20 cellular contexts compared by ENCODE assay signal in the genomic region with DNA sequence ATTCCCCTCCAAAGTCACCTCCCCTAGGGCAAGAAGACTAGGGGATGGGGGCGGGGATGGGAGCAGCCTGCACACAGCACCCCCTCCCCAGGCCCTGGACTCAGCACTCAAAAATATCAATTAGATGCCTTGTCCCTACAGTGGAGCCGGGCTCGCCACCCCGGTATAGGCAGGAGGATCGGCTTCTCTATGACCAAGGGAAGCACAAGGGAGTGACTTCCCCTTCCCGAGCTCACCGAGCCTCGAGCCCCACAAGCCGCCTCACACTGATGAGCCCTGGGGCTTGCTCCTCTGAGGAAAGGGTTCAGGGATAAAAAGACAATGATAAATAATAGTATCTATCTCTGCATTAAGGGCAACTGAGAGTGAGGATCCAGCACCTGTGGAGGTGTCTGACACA. TPM values are rescaled to one million over a fixed set of nuclear protein-coding genes. Genes with fewer than 3 reads are reported as not detected.
DNase-seq lines count a peak whose midpoint lies in the region; ATAC-seq, FAIRE-seq and TF ChIP-seq lines count a peak whose summit lies in the region.
"Had no signal": no experiment of that assay in that cellular context is flagged by ENCODE, and none has a peak within 500 bp of the region (broad histone marks: within the 10 kb centered on the region; RNA-seq: fewer than 3 reads in every experiment).

No MANE protein-coding gene starts in this region.

- no peak overlapping the region for H3K23ac ChIP-seq in neuronal stem cell (ENCODE audit: low read depth, low read length, poor library complexity)

- in situ Hi-C loops in GM12878 (cut with MboI) (no loop called here), HAP-1 (cut with MboI; ENCODE audit: low sequenced_read_pairs) (no loop called here)

- H3K27me3 ChIP-seq in BLaER1 treated with 17β-estradiol and CSF1 and Interleukin-3, amounts not matched to agents 10 nM and 100 nM = no peaks in the 10 kb centered on the region
- H3K27me3 ChIP-seq in CD8-positive, alpha-beta T cell (ENCODE audit: insufficient read depth, low read length) = no peaks in the 10 kb centered on the region
- H3K27me3 ChIP-seq in GM12878 (replicated peaks in 1 of 2; ENCODE audit: control insufficient read depth in 2 of 2, insufficient read depth in 2 of 2, low read length in 1 of 2) (no peaks in the 10 kb centered on the region), neuronal stem cell (ENCODE audit: control insufficient read depth in 3 of 3, insufficient read depth in 3 of 3, low read depth in 1 of 3, low read length in 3 of 3) (no peaks in the 10 kb centered on the region), HAP-1 (ENCODE audit: low read depth) (no peaks in the 10 kb centered on the region)
- H3K27me3 ChIP-seq: esophagus squamous epithelium, SJSA1 had no signal

- intact Hi-C loops in CD8-positive, alpha-beta T cell (cut with DNase I, micrococcal nuclease) = no loop called here
- intact Hi-C loops in GM12878 (cut with micrococcal nuclease; ENCODE audit: unreplicated experiment) = no loop called here

- WGBS in GM12878 (ENCODE audit: insufficient coverage, insufficient replicate concordance, low lambda C conversion rate, missing lambda C conversion rate) = 98% methylated on average over 9 of the region's 9 CpGs
- no CpG with 5 or more reads among the region's 9 CpGs for WGBS in neuronal stem cell (ENCODE audit: extremely low coverage in 2 of 2, insufficient read length in 2 of 2, insufficient replicate concordance in 1 of 2), 2 donors

- no peak overlapping the region for H2BK12ac ChIP-seq in neuronal stem cell (ENCODE audit: low read length)

- SMC1A ChIA-PET in GM12878 (lab: Charles Lee; ENCODE audit: uncharacterized antibody, unreplicated experiment) = interaction anchor here (0.9 to 1.8 kb wide), 4 partner anchors 9 to 25 kb away, joined by 3 to 10 read pairs (median 4); no protein-coding TSS in a partner anchor

- no TSS peak for BruUV-seq in GM12878 (replicated peaks; lab: Mats Ljungman, UMichigan)

- H3K4me1 ChIP-seq in BLaER1 treated with 17β-estradiol and CSF1 and Interleukin-3, amounts not matched to agents 10 nM and 100 nM = peaks cover 45 to 91% (median 68%) of the 10 kb centered on the region in 10 experiments
- peaks cover 66% of the 10 kb centered on the region for H3K4me1 ChIP-seq in CD8-positive, alpha-beta T cell (ENCODE audit: insufficient read depth, low read length)
- H3K4me1 ChIP-seq in GM12878 (ENCODE audit: control insufficient read depth, insufficient read depth, low read length) (peaks cover 77% of the 10 kb centered on the region), neuronal stem cell (ENCODE audit: control insufficient read depth in 2 of 2, insufficient read depth in 1 of 2, low read depth in 1 of 2, low read length in 2 of 2) (peaks cover 32 to 36% of the 10 kb centered on the region in 2 donors), HAP-1 (no peaks in the 10 kb centered on the region; the same call in 1 of the 2 replicates)

- H2AK5ac ChIP-seq in neuronal stem cell (ENCODE audit: low read depth, low read length) = no peak overlapping the region

- peaks cover 99% of the 10 kb centered on the region for H3K79me2 ChIP-seq in GM12878 (ENCODE audit: control insufficient read depth, insufficient read depth, low read length)

- H3K27me3 Mint-ChIP-seq in CD8-positive, alpha-beta T cell (ENCODE audit: low read depth) = no peaks in the 10 kb centered on the region

- peak overlapping the region; percentile 45 to 73 (median 62) for H3K4me2 ChIP-seq in BLaER1 treated with 17β-estradiol and CSF1 and Interleukin-3, amounts not matched to agents 10 nM and 100 nM
- peak overlapping the region; percentile 10; the same call in 1 of the 2 replicates for H3K4me2 ChIP-seq in GM12878 (ENCODE audit: control insufficient read depth, insufficient read depth)
- no peak overlapping the region for H3K4me2 ChIP-seq in neuronal stem cell (ENCODE audit: insufficient read depth, low read length, poor library complexity, severe bottlenecking)

- no peak overlapping the region for H3K4ac ChIP-seq in neuronal stem cell (ENCODE audit: low read length)

- no peak for TF ChIP-seq RAD21 in GM12878 (IDR thresholded peaks at IDR 0.05; ENCODE audit: insufficient read depth, low read depth, low read length)

- H2BK15ac ChIP-seq in neuronal stem cell (ENCODE audit: low read length) = no peak overlapping the region

- RAD21 ChIA-PET in GM12878 (lab: Charles Lee; ENCODE audit: unreplicated experiment) = interaction anchor here (1.3 to 1.7 kb wide), 3 partner anchors 9 to 46 kb away, joined by 4 to 5 read pairs (median 5); no protein-coding TSS in a partner anchor

- H3K14ac ChIP-seq in neuronal stem cell (ENCODE audit: low read length) = no peak overlapping the region

- H3K9ac ChIP-seq in BLaER1 treated with 17β-estradiol and CSF1 and Interleukin-3, amounts not matched to agents 10 nM and 100 nM = peak overlapping the region in 1 of 11 experiments; percentile 35; a peak in 1 of 22 replicates
- no peak overlapping the region for H3K9ac ChIP-seq in GM12878 (ENCODE audit: control insufficient read depth, insufficient read depth, low read length)
- no peak overlapping the region for H3K9ac ChIP-seq in neuronal stem cell (ENCODE audit: low read depth, low read length, poor library complexity)

- no peaks in the 10 kb centered on the region for H3K9me3 Mint-ChIP-seq in CD8-positive, alpha-beta T cell

- H3K79me1 ChIP-seq in neuronal stem cell (ENCODE audit: low read depth, low read length) = peaks cover 21% of the 10 kb centered on the region

- H3K4me3 Mint-ChIP-seq in CD8-positive, alpha-beta T cell = no peak overlapping the region

- no peak overlapping the region for H2BK120ac ChIP-seq in neuronal stem cell (ENCODE audit: low read depth, low read length)

- H3K27ac Mint-ChIP-seq in CD8-positive, alpha-beta T cell = peak overlapping the region; percentile 37

- DNase-seq in CD8-positive, alpha-beta T cell = no peak
- DNase-seq in GM12878 (ENCODE audit: low read depth, low spot score) (no peak), neuronal stem cell (ENCODE audit: low spot score) (no peak), cortex of kidney (lab: John Stamatoyannopoulos, UW) (no peak), COLO829 (ENCODE audit: low spot score) (no peak), HAP-1 (ENCODE audit: low spot score in 2 of 2) (no peak)
- DNase-seq: activated CD4-positive, CD25-positive, alpha-beta regulatory T cell; activated effector memory CD4-positive, alpha-beta T cell treated with Interleukin-2 at 50 U/mL for 16 hours; amniotic stem cell; esophagus squamous epithelium; HCEC 1CT; left ventricle myocardium inferior; NCI-H2171 treated with DMSO at 0.1 percent for 48 hours; NCI-H82; occipital lobe; T-helper 2 cell had no signal

- no peak overlapping the region for H2AFZ ChIP-seq in GM12878 (ENCODE audit: control insufficient read depth, low read depth, low read length)
- H2AFZ ChIP-seq in neuronal stem cell (ENCODE audit: low read length) = no peak overlapping the region

- H3K27ac ChIP-seq in BLaER1 treated with 17β-estradiol and CSF1 and Interleukin-3, amounts not matched to agents 10 nM and 100 nM = peak overlapping the region in 5 of 11 experiments; percentile 2 to 34 (median 21); a peak in 1 of 22 replicates
- no peak overlapping the region for H3K27ac ChIP-seq in CD8-positive, alpha-beta T cell (ENCODE audit: low read depth, low read length)
- H3K27ac ChIP-seq in GM12878 (ENCODE audit: control insufficient read depth, insufficient read depth) (peak overlapping the region; percentile 57), neuronal stem cell (replicated peaks; ENCODE audit: low read length) (no peak overlapping the region)
- H3K27ac ChIP-seq: SJSA1, thoracic aorta had no signal

- POLR2A ChIA-PET in CD8-positive, alpha-beta T cell (lab: Charles Lee) = interaction anchor here (0.6 to 1.6 kb wide), 2 partner anchors 11 to 50 kb away, joined by 3 read pairs; no protein-coding TSS in a partner anchor
- POLR2A ChIA-PET in GM12878 (lab: Charles Lee) = interaction anchor here (1.2 to 2.1 kb wide), 4 partner anchors 13 to 47 kb away, joined by 3 to 6 read pairs (median 4); no protein-coding TSS in a partner anchor

- TF ChIP-seq CTCF in CD8-positive, alpha-beta T cell (IDR thresholded peaks at IDR 0.05) = no peak
- no peak for TF ChIP-seq CTCF in GM12878 (IDR thresholded peaks at IDR 0.05 in 2 of 3, conservative IDR thresholded peaks at IDR 0.05 in 1 of 3; ENCODE audit: control insufficient read depth in 2 of 3, extremely low read depth in 1 of 3, insufficient read depth in 1 of 3, low read depth in 3 of 3, low read length in 3 of 3)

- no peak overlapping the region for H3K4me3 ChIP-seq in BLaER1 treated with 17β-estradiol and CSF1 and Interleukin-3, amounts not matched to agents 10 nM and 100 nM
- no peak overlapping the region for H3K4me3 ChIP-seq in CD8-positive, alpha-beta T cell (ENCODE audit: low read depth, low read length)
- no peak overlapping the region for H3K4me3 ChIP-seq in GM12878
- H3K4me3 ChIP-seq in neuronal stem cell (ENCODE audit: low read length in 2 of 2) = no peak overlapping the region
- H3K4me3 ChIP-seq in HAP-1 = no peak overlapping the region
- H3K4me3 ChIP-seq: esophagus squamous epithelium, left ventricle myocardium inferior, SJSA1, thoracic aorta had no signal

- no peak overlapping the region for H4K91ac ChIP-seq in neuronal stem cell (ENCODE audit: low read depth, low read length, poor library complexity)

- no peak for TF ChIP-seq POLR2A in GM12878 (IDR thresholded peaks at IDR 0.05; ENCODE audit: low read depth, low read length)

- H3K9me3 ChIP-seq in BLaER1 treated with 17β-estradiol and CSF1 and Interleukin-3, amounts not matched to agents 10 nM and 100 nM (replicated peaks in 1 of 11) = no peaks in the 10 kb centered on the region
- no peaks in the 10 kb centered on the region for H3K9me3 ChIP-seq in CD8-positive, alpha-beta T cell (ENCODE audit: low read length)
- H3K9me3 ChIP-seq in GM12878 (replicated peaks; ENCODE audit: control insufficient read depth, insufficient read depth, low read length) (no peaks in the 10 kb centered on the region), neuronal stem cell (replicated peaks in 1 of 2; ENCODE audit: control insufficient read depth in 2 of 2, insufficient read depth in 1 of 2, low read depth in 1 of 2, low read length in 2 of 2) (no peaks in the 10 kb centered on the region), HAP-1 (no peaks in the 10 kb centered on the region)
- H3K9me3 ChIP-seq: esophagus squamous epithelium, left ventricle myocardium inferior, SJSA1, thoracic aorta had no signal

- H4K20me1 ChIP-seq in BLaER1 treated with 17β-estradiol and CSF1 and Interleukin-3, amounts not matched to agents 10 nM and 100 nM = peaks cover 100% of the 10 kb centered on the region in 11 experiments
- peaks cover 15% of the 10 kb centered on the region; the same call in 1 of the 2 replicates for H4K20me1 ChIP-seq in GM12878 (ENCODE audit: control insufficient read depth, insufficient read depth)

- H2BK5ac ChIP-seq in neuronal stem cell (ENCODE audit: low read length) = no peak overlapping the region

- H3K18ac ChIP-seq in neuronal stem cell (ENCODE audit: low read length) = peak overlapping the region; percentile 57

- CTCF ChIA-PET in CD8-positive, alpha-beta T cell (lab: Charles Lee) = no interaction called here
- CTCF ChIA-PET in GM12878 (lab: Yijun Ruan, JAX) = interaction anchor here (1.1 to 2.4 kb wide), 4 partner anchors 10 to 128 kb away, joined by 3 to 11 read pairs (median 4); no protein-coding TSS in a partner anchor

- no peak for FAIRE-seq in GM12878 (lab: Jason Lieb, UNC)

- no peak overlapping the region for H4K8ac ChIP-seq in neuronal stem cell (ENCODE audit: low read depth, low read length)

- ATAC-seq in CD8-positive, alpha-beta T cell = no peak
- ATAC-seq in GM12878 = peak; percentile 2; the same call in 2 of the 3 replicates
- no peak for ATAC-seq in esophagus mucosa

- peaks cover 95% of the 10 kb centered on the region for H3K4me1 Mint-ChIP-seq in CD8-positive, alpha-beta T cell (ENCODE audit: low read depth)

- peaks cover 0 to 61% (median 36%) of the 10 kb centered on the region in 11 experiments; a peak in 15 of 22 replicates for H3K36me3 ChIP-seq in BLaER1 treated with 17β-estradiol and CSF1 and Interleukin-3, amounts not matched to agents 10 nM and 100 nM
- no peaks in the 10 kb centered on the region for H3K36me3 ChIP-seq in CD8-positive, alpha-beta T cell (ENCODE audit: insufficient read depth, low read length)
- H3K36me3 ChIP-seq in GM12878 (ENCODE audit: control insufficient read depth in 2 of 2, insufficient read depth in 2 of 2, low read length in 1 of 2) = no peaks in the 10 kb centered on the region; a peak in 1 of 4 replicates
- H3K36me3 ChIP-seq in neuronal stem cell (replicated peaks in 1 of 2; ENCODE audit: control insufficient read depth in 2 of 2, insufficient read depth in 2 of 2, low read length in 2 of 2) = peaks cover 0 to 9% of the 10 kb centered on the region in 2 donors
- no peaks in the 10 kb centered on the region for H3K36me3 ChIP-seq in HAP-1 (replicated peaks)
- H3K36me3 ChIP-seq: left ventricle myocardium inferior, SJSA1, thoracic aorta had no signal

- no peak for TF ChIP-seq EP300 in GM12878 (IDR thresholded peaks at IDR 0.05; ENCODE audit: borderline replicate concordance in 1 of 2, control insufficient read depth in 1 of 2, low read depth in 2 of 2, low read length in 2 of 2)

- H3K36me3 Mint-ChIP-seq in CD8-positive, alpha-beta T cell = peaks cover 4% of the 10 kb centered on the region

RNA-seq across cellular contexts. Expression of a gene that starts 51.5 kb away (rescaled TPM):
- 10 to 100 TPM; 69.9 to 71.5 TPM for total RNA-seq in CD8-positive, alpha-beta T cell
- 91.0 and 96.5 TPM in 2 replicates for total RNA-seq in GM12878 (2013; cell fraction: nucleolus; rRNA removed)
- total RNA-seq in GM12878 (2014; rRNA removed) (52.2 and 61.7 TPM in 2 replicates), GM12878 (2014; rRNA removed; fragmentation: Illumina TruSeq; extraction: Trizol) (66.3 and 68.6 TPM in 2 replicates), GM12878 (2021) (87.0 and 88.1 TPM in 2 replicates), esophagus mucosa (139 TPM)
- 66.2 TPM for polyA plus RNA-seq in GM12878 (2011; ENCODE audit: low read depth)
- polyA plus RNA-seq in GM12878 (2011; rRNA removed) (56.7 and 70.4 TPM in 2 replicates), GM12878 (2014; fragmentation: Illumina TruSeq; extraction: Trizol) (115 and 132 TPM in 2 replicates), GM12878 (2014; fragmentation: Nextera tagmentation; extraction: Ambion mirVana) (10 to 100 TPM in 1 of 2 experiments, 1 to 10 TPM in 1; 9.9 to 19.1 TPM), GM12878 (2014; rRNA removed) (49.5 and 53.6 TPM in 2 replicates), GM12878 (2016; fragmentation: Nextera tagmentation; extraction: Ambion mirVana) (1 to 10 TPM; 7.5 to 8.2 TPM)
- polyA plus RNA-seq in GM12878 (2011; cell fraction: cytosol; rRNA removed) = 43.2 and 61.8 TPM in 2 replicates
- 59.5 and 64.2 TPM in 2 replicates for polyA plus RNA-seq in GM12878 (2011; cell fraction: nucleus; rRNA removed)
- 87.5 and 98.1 TPM in 2 replicates for polyA plus RNA-seq in GM12878 (2012)
- polyA minus RNA-seq in GM12878 (2011; rRNA and poly(A)+ RNA removed) = 30.6 and 38.6 TPM in 2 replicates
- polyA minus RNA-seq in GM12878 (2011; cell fraction: cytosol; rRNA and poly(A)+ RNA removed) = 15.6 and 23.4 TPM in 2 replicates
- 29.5 and 49.8 TPM in 2 replicates for polyA minus RNA-seq in GM12878 (2011; cell fraction: nucleus; rRNA and poly(A)+ RNA removed)
- polyA plus RNA-seq in neuronal stem cell (2013, experiment 1 of 2) = 162 TPM
- polyA plus RNA-seq in neuronal stem cell (2013, experiment 2 of 2) = 159 TPM
